In the genomic region with DNA sequence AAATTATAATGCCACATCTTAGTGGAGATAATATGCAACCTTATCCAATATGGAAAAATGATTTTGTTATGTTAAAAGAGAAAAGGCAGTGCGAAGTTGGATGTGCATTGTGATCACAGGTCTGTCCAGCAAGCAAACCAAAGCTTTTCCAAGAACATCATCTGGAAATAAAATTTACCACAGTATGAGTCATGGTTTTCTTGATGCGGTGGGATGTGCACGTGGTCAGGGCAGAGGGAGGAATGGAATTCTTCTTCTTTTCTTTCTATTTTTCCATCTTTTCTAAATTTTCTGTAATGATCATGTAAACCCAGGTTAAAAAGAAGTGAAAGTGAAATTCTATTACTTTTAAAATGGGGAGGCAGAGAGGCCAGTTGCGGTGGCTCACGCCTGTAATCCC, we compare ENCODE assay signal across 23 cellular contexts.
DNase-seq lines count a peak whose midpoint lies in the region; ATAC-seq, FAIRE-seq and TF ChIP-seq lines count a peak whose summit lies in the region.
"Had no signal": no experiment of that assay in that cellular context is flagged by ENCODE, and none has a peak within 500 bp of the region (broad histone marks: within the 10 kb centered on the region; RNA-seq: fewer than 3 reads in every experiment).

No MANE protein-coding gene starts in this region.

- POLR2A ChIA-PET in activated CD4-positive, alpha-beta T cell treated with anti-CD3 and anti-CD28 coated beads for 36 hours (lab: Charles Lee) = no interaction called here

- no peak overlapping the region for H3K27ac ChIP-seq in small intestine (ENCODE audit: low read depth in 1 of 2, low read length in 1 of 2)
- H3K27ac ChIP-seq: coronary artery, tibial artery, VCaP had no signal

- H3K4me3 Mint-ChIP-seq in activated CD4-positive, alpha-beta T cell treated with anti-CD3 and anti-CD28 coated beads for 36 hours = no peak overlapping the region
- H3K4me3 Mint-ChIP-seq: activated CD8-positive, alpha-beta T cell treated with anti-CD3 and anti-CD28 coated beads, Interleukin-2, amount 10 ng/mL, durations not matched to agents 7 days and 5 days; activated T-helper 17 cell treated with anti-CD3 and anti-CD28 coated beads, Interleukin-2, amount 50 U/mL, for 72 hours; CD14-positive monocyte had no signal

- CTCF ChIA-PET in activated CD4-positive, alpha-beta T cell treated with anti-CD3 and anti-CD28 coated beads for 36 hours (lab: Charles Lee) = no interaction called here

- intact Hi-C loops in activated CD4-positive, alpha-beta T cell treated with anti-CD3 and anti-CD28 coated beads for 36 hours (cut with DNase I, micrococcal nuclease) = no loop called here

- H3K27ac Mint-ChIP-seq in activated CD4-positive, alpha-beta T cell treated with anti-CD3 and anti-CD28 coated beads for 36 hours = no peak overlapping the region
- H3K27ac Mint-ChIP-seq: activated CD8-positive, alpha-beta T cell treated with anti-CD3 and anti-CD28 coated beads, Interleukin-2, amount 10 ng/mL, durations not matched to agents 7 days and 5 days; activated T-helper 17 cell treated with anti-CD3 and anti-CD28 coated beads, Interleukin-2, amount 50 U/mL, for 72 hours; CD14-positive monocyte had no signal

- peaks cover 0 to 5% of the 10 kb centered on the region in 2 donors for H3K27me3 ChIP-seq in small intestine (ENCODE audit: control insufficient read depth in 2 of 2, insufficient read depth in 2 of 2, low read length in 2 of 2)
- H3K27me3 ChIP-seq: tibial artery had no signal

- H3K4me3 ChIP-seq in fibroblast of the aortic adventitia (ENCODE audit: low read depth, low read length) (no peak overlapping the region), small intestine (ENCODE audit: low read depth in 1 of 2, low read length in 2 of 2) (no peak overlapping the region)
- H3K4me3 ChIP-seq: coronary artery, lung, tibial artery had no signal

- H3K36me3 Mint-ChIP-seq in activated CD4-positive, alpha-beta T cell treated with anti-CD3 and anti-CD28 coated beads for 36 hours (ENCODE audit: low read depth) = no peaks in the 10 kb centered on the region
- H3K36me3 Mint-ChIP-seq: CD14-positive monocyte had no signal

- peaks cover 9% of the 10 kb centered on the region for H3K9me3 Mint-ChIP-seq in activated CD4-positive, alpha-beta T cell treated with anti-CD3 and anti-CD28 coated beads for 36 hours (ENCODE audit: low read depth)

- peaks cover 6% of the 10 kb centered on the region for H3K27me3 Mint-ChIP-seq in activated CD4-positive, alpha-beta T cell treated with anti-CD3 and anti-CD28 coated beads for 36 hours

- no peaks in the 10 kb centered on the region for H3K4me1 ChIP-seq in small intestine (ENCODE audit: control insufficient read depth in 2 of 2, insufficient read depth in 1 of 2, low read depth in 1 of 2, low read length in 1 of 2)
- H3K4me1 ChIP-seq: tibial artery had no signal

- no peaks in the 10 kb centered on the region for H3K4me1 Mint-ChIP-seq in activated CD4-positive, alpha-beta T cell treated with anti-CD3 and anti-CD28 coated beads for 36 hours
- H3K4me1 Mint-ChIP-seq: activated T-helper 17 cell treated with anti-CD3 and anti-CD28 coated beads, Interleukin-2, amount 50 U/mL, for 72 hours; CD14-positive monocyte had no signal

- DNase-seq in GM03348 (ENCODE audit: low spot score) (peak; percentile 79), SW480 (ENCODE audit: low spot score) (peak; percentile 22), fibroblast of the aortic adventitia (ENCODE audit: low read depth) (peak; percentile 50), stromal cell of bone marrow (ENCODE audit: low read depth) (peak; percentile 75), GM10266 (ENCODE audit: extremely low spot score) (no peak), small intestine (no peak)
- DNase-seq in activated CD4-positive, alpha-beta T cell treated with anti-CD3 and anti-CD28 coated beads for 36 hours = no peak
- DNase-seq: activated CD8-positive, alpha-beta T cell treated with anti-CD3 and anti-CD28 coated beads, Interleukin-2, amount 10 ng/mL, durations not matched to agents 7 days and 5 days; amygdala; DMS79 treated with DMSO at 0.1 percent for 48 hours; Karpas-422; NCI-H1694; stimulated activated CD4-positive, alpha-beta T cell treated with anti-CD3 and anti-CD28 coated beads, Interleukin-2, amount 100 ng/mL, for 24 hours; stimulated activated CD8-positive, alpha-beta memory T cell treated with anti-CD3 and anti-CD28 coated beads, Interleukin-4, amount 100 ng/mL, for 48 hours; tibial artery had no signal

- no peaks in the 10 kb centered on the region for H3K36me3 ChIP-seq in small intestine (ENCODE audit: control insufficient read depth in 2 of 2, insufficient read depth in 2 of 2, low read length in 2 of 2)
- H3K36me3 ChIP-seq: tibial artery had no signal

- no peaks in the 10 kb centered on the region for H3K9me3 ChIP-seq in small intestine (ENCODE audit: control insufficient read depth, low read depth)

- FAIRE-seq in small intestine (lab: Jason Lieb, UNC) = no peak
- FAIRE-seq: GM12891 had no signal

- TF ChIP-seq CTCF in fibroblast of the aortic adventitia (IDR thresholded peaks at IDR 0.05; ENCODE audit: insufficient read depth, low read length) (no peak), GM10266 (IDR thresholded peaks at IDR 0.05; ENCODE audit: control insufficient read depth, insufficient read depth, low read depth, missing control alignments) (no peak)

- no peak for ATAC-seq in activated CD4-positive, alpha-beta T cell treated with anti-CD3 and anti-CD28 coated beads for 36 hours
- no peak for ATAC-seq in GM21526 (IDR thresholded peaks at IDR 0.05; ENCODE audit: low FRiP score, unreplicated experiment)
- ATAC-seq: activated CD8-positive, alpha-beta T cell treated with anti-CD3 and anti-CD28 coated beads, Interleukin-2, amount 10 ng/mL, durations not matched to agents 7 days and 5 days; activated T-helper 17 cell treated with anti-CD3 and anti-CD28 coated beads, Interleukin-2, amount 50 U/mL, for 72 hours; esophagus mucosa had no signal

- 79 to 90% (median 87%) methylated on average over 5 of the region's 5 CpGs for WGBS in small intestine, 3 donors

Comparison
In these comparisons a context has a peak if more than half of its experiments do, and no peak if none do; other contexts are left out.
1. DNase-seq: peak in GM03348 (single experiment), SW480 (single experiment), fibroblast of the aortic adventitia (single experiment) and stromal cell of bone marrow (single experiment); none in GM10266 (single experiment), activated CD4-positive, alpha-beta T cell treated with anti-CD3 and anti-CD28 coated beads for 36 hours (single experiment) and small intestine (single experiment).